ENCODE assay signal across 1 cellular context in the genomic region with DNA sequence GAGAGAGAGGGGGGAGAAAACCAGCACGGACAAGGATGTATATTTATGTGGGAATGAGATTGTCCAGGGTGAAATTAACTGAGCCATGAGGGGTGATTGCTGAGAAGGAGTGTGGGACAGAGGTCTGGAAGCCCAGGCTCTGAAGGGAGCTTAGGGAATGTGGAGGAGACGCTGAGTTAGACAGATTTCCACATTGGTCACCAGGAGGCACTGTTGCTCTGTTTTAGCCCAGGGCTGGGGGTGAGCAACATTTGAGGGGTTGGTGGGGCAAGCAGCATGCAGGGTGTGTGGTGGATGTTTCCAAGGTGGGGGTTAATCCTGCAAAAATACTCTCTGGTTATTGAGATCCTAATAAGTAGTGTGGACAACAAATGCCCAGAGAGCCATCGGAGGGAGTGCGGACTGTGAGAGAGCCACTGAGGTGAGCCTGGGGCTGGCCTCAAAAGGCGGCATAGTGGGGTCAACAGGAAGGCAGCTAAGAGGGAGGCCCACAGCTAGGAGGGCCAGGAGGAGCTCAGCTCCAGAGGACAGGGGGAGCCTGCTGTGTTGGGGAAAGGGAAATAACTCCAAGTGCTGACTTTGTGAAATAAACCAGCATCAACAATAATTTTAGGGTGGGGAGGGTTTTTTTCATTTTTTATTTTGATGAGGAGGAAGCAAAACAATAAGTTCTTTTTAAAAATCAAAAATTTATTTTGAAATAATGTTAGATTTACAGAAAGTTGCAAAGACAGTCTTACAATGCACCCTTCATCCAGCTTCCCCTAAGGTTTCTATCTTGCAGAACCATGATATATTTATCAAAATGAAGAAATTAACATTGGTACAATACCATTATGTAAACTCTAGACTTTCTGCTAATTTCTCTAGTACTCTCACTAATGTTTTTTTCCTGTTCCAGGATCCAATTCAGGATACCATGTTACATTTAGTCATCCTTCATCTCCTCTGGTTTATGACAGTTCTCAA.
TF ChIP-seq lines count a peak whose summit lies in the region.

No MANE protein-coding gene starts in this region.

TF ChIP-seq in GM23338, 12 proteins besides CTCF, POLR2A, EP300 and RAD21 (continued from another document):
- TF ChIP-seq, protein P1, sequence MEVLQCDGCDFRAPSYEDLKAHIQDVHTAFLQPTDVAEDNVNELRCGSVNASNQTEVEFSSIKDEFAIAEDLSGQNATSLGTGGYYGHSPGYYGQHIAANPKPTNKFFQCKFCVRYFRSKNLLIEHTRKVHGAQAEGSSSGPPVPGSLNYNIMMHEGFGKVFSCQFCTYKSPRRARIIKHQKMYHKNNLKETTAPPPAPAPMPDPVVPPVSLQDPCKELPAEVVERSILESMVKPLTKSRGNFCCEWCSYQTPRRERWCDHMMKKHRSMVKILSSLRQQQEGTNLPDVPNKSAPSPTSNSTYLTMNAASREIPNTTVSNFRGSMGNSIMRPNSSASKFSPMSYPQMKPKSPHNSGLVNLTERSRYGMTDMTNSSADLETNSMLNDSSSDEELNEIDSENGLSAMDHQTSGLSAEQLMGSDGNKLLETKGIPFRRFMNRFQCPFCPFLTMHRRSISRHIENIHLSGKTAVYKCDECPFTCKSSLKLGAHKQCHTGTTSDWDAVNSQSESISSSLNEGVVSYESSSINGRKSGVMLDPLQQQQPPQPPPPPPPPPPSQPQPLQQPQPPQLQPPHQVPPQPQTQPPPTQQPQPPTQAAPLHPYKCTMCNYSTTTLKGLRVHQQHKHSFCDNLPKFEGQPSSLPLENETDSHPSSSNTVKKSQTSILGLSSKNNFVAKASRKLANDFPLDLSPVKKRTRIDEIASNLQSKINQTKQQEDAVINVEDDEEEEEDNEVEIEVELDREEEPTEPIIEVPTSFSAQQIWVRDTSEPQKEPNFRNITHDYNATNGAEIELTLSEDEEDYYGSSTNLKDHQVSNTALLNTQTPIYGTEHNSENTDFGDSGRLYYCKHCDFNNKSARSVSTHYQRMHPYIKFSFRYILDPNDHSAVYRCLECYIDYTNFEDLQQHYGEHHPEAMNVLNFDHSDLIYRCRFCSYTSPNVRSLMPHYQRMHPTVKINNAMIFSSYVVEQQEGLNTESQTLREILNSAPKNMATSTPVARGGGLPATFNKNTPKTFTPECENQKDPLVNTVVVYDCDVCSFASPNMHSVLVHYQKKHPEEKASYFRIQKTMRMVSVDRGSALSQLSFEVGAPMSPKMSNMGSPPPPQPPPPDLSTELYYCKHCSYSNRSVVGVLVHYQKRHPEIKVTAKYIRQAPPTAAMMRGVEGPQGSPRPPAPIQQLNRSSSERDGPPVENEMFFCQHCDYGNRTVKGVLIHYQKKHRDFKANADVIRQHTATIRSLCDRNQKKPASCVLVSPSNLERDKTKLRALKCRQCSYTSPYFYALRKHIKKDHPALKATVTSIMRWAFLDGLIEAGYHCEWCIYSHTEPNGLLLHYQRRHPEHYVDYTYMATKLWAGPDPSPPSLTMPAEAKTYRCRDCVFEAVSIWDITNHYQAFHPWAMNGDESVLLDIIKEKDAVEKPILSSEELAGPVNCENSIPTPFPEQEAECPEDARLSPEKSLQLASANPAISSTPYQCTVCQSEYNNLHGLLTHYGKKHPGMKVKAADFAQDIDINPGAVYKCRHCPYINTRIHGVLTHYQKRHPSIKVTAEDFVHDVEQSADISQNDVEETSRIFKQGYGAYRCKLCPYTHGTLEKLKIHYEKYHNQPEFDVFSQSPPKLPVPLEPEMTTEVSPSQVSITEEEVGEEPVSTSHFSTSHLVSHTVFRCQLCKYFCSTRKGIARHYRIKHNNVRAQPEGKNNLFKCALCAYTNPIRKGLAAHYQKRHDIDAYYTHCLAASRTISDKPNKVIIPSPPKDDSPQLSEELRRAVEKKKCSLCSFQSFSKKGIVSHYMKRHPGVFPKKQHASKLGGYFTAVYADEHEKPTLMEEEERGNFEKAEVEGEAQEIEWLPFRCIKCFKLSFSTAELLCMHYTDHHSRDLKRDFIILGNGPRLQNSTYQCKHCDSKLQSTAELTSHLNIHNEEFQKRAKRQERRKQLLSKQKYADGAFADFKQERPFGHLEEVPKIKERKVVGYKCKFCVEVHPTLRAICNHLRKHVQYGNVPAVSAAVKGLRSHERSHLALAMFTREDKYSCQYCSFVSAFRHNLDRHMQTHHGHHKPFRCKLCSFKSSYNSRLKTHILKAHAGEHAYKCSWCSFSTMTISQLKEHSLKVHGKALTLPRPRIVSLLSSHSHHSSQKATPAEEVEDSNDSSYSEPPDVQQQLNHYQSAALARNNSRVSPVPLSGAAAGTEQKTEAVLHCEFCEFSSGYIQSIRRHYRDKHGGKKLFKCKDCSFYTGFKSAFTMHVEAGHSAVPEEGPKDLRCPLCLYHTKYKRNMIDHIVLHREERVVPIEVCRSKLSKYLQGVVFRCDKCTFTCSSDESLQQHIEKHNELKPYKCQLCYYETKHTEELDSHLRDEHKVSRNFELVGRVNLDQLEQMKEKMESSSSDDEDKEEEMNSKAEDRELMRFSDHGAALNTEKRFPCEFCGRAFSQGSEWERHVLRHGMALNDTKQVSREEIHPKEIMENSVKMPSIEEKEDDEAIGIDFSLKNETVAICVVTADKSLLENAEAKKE (CRISPR knock-in tag; IDR thresholded peaks at IDR 0.05), result no peak
